9 cellular contexts compared by ENCODE assay signal in the genomic region with DNA sequence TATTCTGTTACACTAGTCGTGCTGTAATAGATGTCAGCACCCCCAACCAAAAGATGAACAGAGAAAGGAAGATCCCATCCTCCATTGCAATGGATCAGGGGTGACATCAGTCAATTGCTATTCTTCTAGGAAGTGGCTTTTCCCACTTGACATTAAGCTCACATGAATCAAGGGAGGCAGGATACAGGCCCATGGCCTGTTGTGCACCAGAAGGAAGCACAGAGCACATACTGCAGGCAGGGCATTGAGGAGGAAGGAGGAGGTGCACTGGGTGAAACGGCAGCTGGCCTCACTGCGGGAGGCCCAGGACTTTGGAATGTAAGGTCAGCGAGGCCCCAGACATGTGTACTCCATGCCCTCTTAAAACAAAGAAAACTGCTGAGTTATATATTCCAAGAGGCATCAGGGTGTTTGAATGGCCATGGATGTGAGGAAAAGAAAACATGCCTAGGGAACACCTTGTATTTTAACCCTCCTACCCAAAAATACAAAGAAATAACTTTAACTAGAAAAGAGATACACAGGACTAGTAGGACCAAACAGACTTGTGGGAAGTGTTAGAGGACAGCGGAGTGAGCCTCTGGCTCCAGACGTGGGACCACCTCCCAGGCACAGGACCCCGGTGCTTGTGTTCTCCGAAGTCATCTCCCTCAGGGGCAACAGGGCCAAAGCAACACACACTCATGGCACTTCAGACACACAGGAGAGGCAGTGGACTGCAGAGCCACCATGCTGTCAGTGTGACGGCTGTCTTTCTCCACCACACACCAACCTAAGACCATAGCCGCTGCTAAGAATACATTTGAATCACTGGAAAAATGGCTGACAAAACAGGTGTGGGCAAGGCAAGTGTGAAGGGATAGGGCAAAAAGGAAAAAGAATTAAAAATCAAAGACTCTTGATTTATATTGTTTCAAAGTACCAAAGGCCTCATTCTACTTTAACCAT. TPM values are rescaled to one million over a fixed set of nuclear protein-coding genes. Genes with fewer than 3 reads are reported as not detected.
DNase-seq lines count a peak whose midpoint lies in the region; ATAC-seq, FAIRE-seq and TF ChIP-seq lines count a peak whose summit lies in the region.
"Had no signal": no experiment of that assay in that cellular context is flagged by ENCODE, and none has a peak within 500 bp of the region (broad histone marks: within the 10 kb centered on the region; RNA-seq: fewer than 3 reads in every experiment).

No MANE protein-coding gene starts in this region.

- POLR2A ChIA-PET in HepG2 (lab: Yijun Ruan, JAX), result interaction anchor here (1.2 to 1.5 kb wide), 2 partner anchors 16 to 260 kb away, joined by 4 to 9 read pairs; no protein-coding TSS in a partner anchor
- POLR2A ChIA-PET in naive thymus-derived CD8-positive, alpha-beta T cell (lab: Charles Lee), result no interaction called here

- H3K36me3 Mint-ChIP-seq in naive thymus-derived CD8-positive, alpha-beta T cell, result peaks cover 3 to 8% (median 7%) of the 10 kb centered on the region in 3 donors

- H3K79me2 ChIP-seq in HepG2 (ENCODE audit: insufficient read depth, low read length), result peaks cover 3% of the 10 kb centered on the region

- peaks cover 46% of the 10 kb centered on the region for H3K4me1 ChIP-seq in HepG2 (ENCODE audit: insufficient read depth, low read length)

- H2AFZ ChIP-seq in HepG2 (ENCODE audit: low read length), result no peak overlapping the region

- peak overlapping the region; percentile 83 for H3K27ac ChIP-seq in HepG2 (ENCODE audit: extremely low read length, insufficient read depth, low read length)

- H3K27ac Mint-ChIP-seq in naive thymus-derived CD8-positive, alpha-beta T cell, result no peak overlapping the region

- H3K4me3 Mint-ChIP-seq in naive thymus-derived CD8-positive, alpha-beta T cell, result no peak overlapping the region

- intact Hi-C loops in HepG2 (cut with micrococcal nuclease; ENCODE audit: unreplicated experiment), result loop anchor here (10.0 kb wide), 1 partner anchor 467 kb away; a partner anchor contains a TSS

- no peak for TF ChIP-seq POLR2A in HepG2 (IDR thresholded peaks at IDR 0.05; ENCODE audit: insufficient read depth in 1 of 2, low read depth in 2 of 2, low read length in 2 of 2)

- DNase-seq in ACHN (peak; percentile 87), HuH-7 (ENCODE audit: low spot score) (peak; percentile 42), astrocyte of the spinal cord (ENCODE audit: low read depth, low spot score) (peak; percentile 73), HepG2 (ENCODE audit: low spot score) (peak; percentile 81)
- no peak for DNase-seq in activated effector memory CD4-positive, alpha-beta T cell treated with Interleukin-2 at 50 U/mL for 16 hours
- DNase-seq in naive thymus-derived CD8-positive, alpha-beta T cell, result no peak
- DNase-seq: CD4-positive, CD25-positive, alpha-beta regulatory T cell had no signal

- peak in 1 of 2 experiments; percentile 82; a peak in 2 of 4 replicates for TF ChIP-seq EP300 in HepG2 (IDR thresholded peaks at IDR 0.05; ENCODE audit: low read depth in 2 of 2, low read length in 2 of 2)
- TF ChIP-seq EP300 in HepG2 (CRISPR knock-in tag; IDR thresholded peaks at IDR 0.05; ENCODE audit: borderline replicate concordance), result peak; percentile 87

- H3K4me3 ChIP-seq in astrocyte of the spinal cord (ENCODE audit: low read depth, low read length) (no peak overlapping the region), HepG2 (replicated peaks in 1 of 3; ENCODE audit: insufficient read depth in 1 of 3, low read depth in 2 of 3, low read length in 3 of 3) (peak overlapping the region in 1 of 3 experiments; percentile 38; a peak in 1 of 6 replicates)

- ATAC-seq in HepG2 (peak; percentile 96), GM18858 (IDR thresholded peaks at IDR 0.05; ENCODE audit: unreplicated experiment) (no peak), GM19324 (IDR thresholded peaks at IDR 0.05; ENCODE audit: low FRiP score, unreplicated experiment) (no peak)
- ATAC-seq in naive thymus-derived CD8-positive, alpha-beta T cell, result no peak

- peaks cover 0 to 2% (median 0%) of the 10 kb centered on the region in 9 donors for H3K9me3 Mint-ChIP-seq in naive thymus-derived CD8-positive, alpha-beta T cell

- peaks cover 3 to 24% (median 20%) of the 10 kb centered on the region in 4 donors for H3K4me1 Mint-ChIP-seq in naive thymus-derived CD8-positive, alpha-beta T cell

- CTCF ChIA-PET in HepG2 (lab: Yijun Ruan, JAX; ENCODE audit: low intra/inter-chr PET ratio, low total read pairs), result no interaction called here

- H3K36me3 ChIP-seq in HepG2 (replicated peaks in 1 of 2; ENCODE audit: control insufficient read depth in 1 of 2, insufficient read depth in 2 of 2, low read length in 2 of 2), result no peaks in the 10 kb centered on the region

- H3K27me3 ChIP-seq in HepG2 (ENCODE audit: control insufficient read depth in 1 of 2, insufficient read depth in 2 of 2, low read length in 2 of 2), result no peaks in the 10 kb centered on the region

- in situ Hi-C loops in ACHN (cut with HindIII; ENCODE audit: low pct_ligation_motif_present, low pct_unique_long_range_greater_than_20kb, low sequenced_read_pairs), result no loop called here
- in situ Hi-C loops in astrocyte of the spinal cord (cut with HindIII; ENCODE audit: low sequenced_read_pairs), result no loop called here
- in situ Hi-C loops in HepG2 (cut with HindIII; ENCODE audit: extremely low pct_ligation_motif_present, low pct_unique_long_range_greater_than_20kb), result loop anchor here (10.0 to 25.0 kb wide), 2 partner anchors 327 to 589 kb away; no protein-coding TSS in a partner anchor

- no peaks in the 10 kb centered on the region for H3K27me3 Mint-ChIP-seq in naive thymus-derived CD8-positive, alpha-beta T cell
- H3K27me3 Mint-ChIP-seq: CD4-positive, CD25-positive, alpha-beta regulatory T cell had no signal

- FAIRE-seq in HepG2 (lab: Jason Lieb, UNC), result peak; percentile 92

- WGBS in HepG2 (ENCODE audit: low lambda C conversion rate), result 47% methylated on average over 10 of the region's 10 CpGs

- peak overlapping the region; percentile 54 for H3K4me2 ChIP-seq in HepG2 (ENCODE audit: low read depth, low read length)

- H4K20me1 ChIP-seq in HepG2 (ENCODE audit: insufficient read depth, low read length), result no peaks in the 10 kb centered on the region

- peak overlapping the region; percentile 51; the same call in 1 of the 2 replicates for H3K9ac ChIP-seq in HepG2 (ENCODE audit: insufficient read depth, low read depth, low read length)

- no TSS peak for BruUV-seq in HepG2 (replicated peaks; lab: Mats Ljungman, UMichigan)

- H3K9me3 ChIP-seq in HepG2 (ENCODE audit: low read length), result no peaks in the 10 kb centered on the region

- no peak for TF ChIP-seq RAD21 in HepG2 (CRISPR knock-in tag; IDR thresholded peaks at IDR 0.05)

- no peak for TF ChIP-seq CTCF in astrocyte of the spinal cord (IDR thresholded peaks at IDR 0.05; ENCODE audit: low read depth, low read length)
- no peak for TF ChIP-seq CTCF in HepG2 (CRISPR knock-in tag; IDR thresholded peaks at IDR 0.05)

TF ChIP-seq in HepG2, 621 proteins besides CTCF, POLR2A, EP300 and RAD21 (continues in another document):
- TF ChIP-seq FOSL2 (CRISPR knock-in tag; IDR thresholded peaks at IDR 0.05) (peak; percentile 50), ZMYM2 (CRISPR knock-in tag; IDR thresholded peaks at IDR 0.05) (peak; percentile 78; the same call in 1 of the 2 replicates), ZNF430 (CRISPR knock-in tag; IDR thresholded peaks at IDR 0.05) (no peak), ZNF878 (CRISPR knock-in tag; IDR thresholded peaks at IDR 0.05) (no peak), ISL2 (CRISPR knock-in tag; IDR thresholded peaks at IDR 0.05) (peak; percentile 78; the same call in 1 of the 2 replicates), KMT2B (CRISPR knock-in tag; IDR thresholded peaks at IDR 0.05) (no peak), CBX2 (IDR thresholded peaks at IDR 0.05; ENCODE audit: low read depth, low read length) (no peak), CBX2 (CRISPR knock-in tag; IDR thresholded peaks at IDR 0.05; ENCODE audit: low read depth) (no peak)
- TF ChIP-seq, protein P1, sequence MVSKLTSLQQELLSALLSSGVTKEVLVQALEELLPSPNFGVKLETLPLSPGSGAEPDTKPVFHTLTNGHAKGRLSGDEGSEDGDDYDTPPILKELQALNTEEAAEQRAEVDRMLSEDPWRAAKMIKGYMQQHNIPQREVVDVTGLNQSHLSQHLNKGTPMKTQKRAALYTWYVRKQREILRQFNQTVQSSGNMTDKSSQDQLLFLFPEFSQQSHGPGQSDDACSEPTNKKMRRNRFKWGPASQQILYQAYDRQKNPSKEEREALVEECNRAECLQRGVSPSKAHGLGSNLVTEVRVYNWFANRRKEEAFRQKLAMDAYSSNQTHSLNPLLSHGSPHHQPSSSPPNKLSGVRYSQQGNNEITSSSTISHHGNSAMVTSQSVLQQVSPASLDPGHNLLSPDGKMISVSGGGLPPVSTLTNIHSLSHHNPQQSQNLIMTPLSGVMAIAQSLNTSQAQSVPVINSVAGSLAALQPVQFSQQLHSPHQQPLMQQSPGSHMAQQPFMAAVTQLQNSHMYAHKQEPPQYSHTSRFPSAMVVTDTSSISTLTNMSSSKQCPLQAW (CRISPR knock-in tag; IDR thresholded peaks at IDR 0.05), result no peak

RNA-seq across cellular contexts. Expression of a gene that starts 51.4 kb away (rescaled TPM):
- 36.0 and 39.6 TPM in 2 replicates for total RNA-seq in HepG2 (2016; rRNA removed; fragmentation: Illumina TruSeq; extraction: Trizol)
- 6.9 and 9.8 TPM in 2 replicates for total RNA-seq in HepG2 (2016; cell fraction: cytosol; rRNA removed; fragmentation: Illumina TruSeq; extraction: Trizol; ENCODE audit: low read depth)
- total RNA-seq in HepG2 (2016; cell fraction: insoluble cytoplasmic fraction; rRNA removed; fragmentation: Illumina TruSeq; extraction: Trizol), result 32.9 and 46.7 TPM in 2 replicates
- total RNA-seq in HepG2 (2016; cell fraction: membrane; rRNA removed; fragmentation: Illumina TruSeq; extraction: Trizol), result 21.9 and 25.6 TPM in 2 replicates
- total RNA-seq in HepG2 (2016; cell fraction: nucleus; rRNA removed; fragmentation: Illumina TruSeq; extraction: Trizol), result 19.5 and 24.2 TPM in 2 replicates
- 23.6 and 26.7 TPM in 2 replicates for polyA plus RNA-seq in HepG2 (2011; rRNA removed)
- 15.6 and 17.2 TPM in 2 replicates for polyA plus RNA-seq in HepG2 (2011; cell fraction: cytosol; rRNA removed)
- 26.4 and 26.9 TPM in 2 replicates for polyA plus RNA-seq in HepG2 (2011; cell fraction: nucleus; rRNA removed)
- polyA plus RNA-seq in HepG2 (2012), result 41.9 and 63.6 TPM in 2 replicates
- 5.8 and 6.0 TPM in 2 replicates for polyA plus RNA-seq in HepG2 (2016; cell fraction: cytosol; fragmentation: Illumina TruSeq; extraction: Trizol; ENCODE audit: low read depth)
- 25.1 and 25.8 TPM in 2 replicates for polyA plus RNA-seq in HepG2 (2016; cell fraction: insoluble cytoplasmic fraction; fragmentation: Illumina TruSeq; extraction: Trizol; ENCODE audit: low read depth)
- 11.3 and 11.7 TPM in 2 replicates for polyA plus RNA-seq in HepG2 (2016; cell fraction: membrane; fragmentation: Illumina TruSeq; extraction: Trizol; ENCODE audit: low read depth)
- polyA plus RNA-seq in HepG2 (2016; cell fraction: nucleus; fragmentation: Illumina TruSeq; extraction: Trizol; ENCODE audit: insufficient read depth, low read depth), result 29.2 and 33.3 TPM in 2 replicates
- 14.2 and 29.8 TPM in 2 replicates for polyA minus RNA-seq in HepG2 (2011; rRNA and poly(A)+ RNA removed; ENCODE audit: low replicate concordance)
- 44.8 and 47.5 TPM in 2 replicates for polyA minus RNA-seq in HepG2 (2011; cell fraction: cytosol; rRNA and poly(A)+ RNA removed)
- 35.3 and 56.2 TPM in 2 replicates for polyA minus RNA-seq in HepG2 (2011; cell fraction: nucleus; rRNA and poly(A)+ RNA removed)
- 10 to 100 TPM; 78.9 to 79.6 TPM for total RNA-seq in naive thymus-derived CD8-positive, alpha-beta T cell
- 10 to 100 TPM; 19.2 to 27.7 (median 25.0) TPM for polyA plus RNA-seq in naive thymus-derived CD8-positive, alpha-beta T cell

Comparison
In these comparisons a context has a peak if more than half of its experiments do, and no peak if none do; other contexts are left out.
1. DNase-seq: peak in ACHN (single experiment), HuH-7 (single experiment), astrocyte of the spinal cord (single experiment) and HepG2 (single experiment); none in activated effector memory CD4-positive, alpha-beta T cell treated with Interleukin-2 at 50 U/mL for 16 hours (single experiment) and naive thymus-derived CD8-positive, alpha-beta T cell (0 of 10).